Comparison of ENCODE assay signal across 8 cellular contexts in the genomic region with DNA sequence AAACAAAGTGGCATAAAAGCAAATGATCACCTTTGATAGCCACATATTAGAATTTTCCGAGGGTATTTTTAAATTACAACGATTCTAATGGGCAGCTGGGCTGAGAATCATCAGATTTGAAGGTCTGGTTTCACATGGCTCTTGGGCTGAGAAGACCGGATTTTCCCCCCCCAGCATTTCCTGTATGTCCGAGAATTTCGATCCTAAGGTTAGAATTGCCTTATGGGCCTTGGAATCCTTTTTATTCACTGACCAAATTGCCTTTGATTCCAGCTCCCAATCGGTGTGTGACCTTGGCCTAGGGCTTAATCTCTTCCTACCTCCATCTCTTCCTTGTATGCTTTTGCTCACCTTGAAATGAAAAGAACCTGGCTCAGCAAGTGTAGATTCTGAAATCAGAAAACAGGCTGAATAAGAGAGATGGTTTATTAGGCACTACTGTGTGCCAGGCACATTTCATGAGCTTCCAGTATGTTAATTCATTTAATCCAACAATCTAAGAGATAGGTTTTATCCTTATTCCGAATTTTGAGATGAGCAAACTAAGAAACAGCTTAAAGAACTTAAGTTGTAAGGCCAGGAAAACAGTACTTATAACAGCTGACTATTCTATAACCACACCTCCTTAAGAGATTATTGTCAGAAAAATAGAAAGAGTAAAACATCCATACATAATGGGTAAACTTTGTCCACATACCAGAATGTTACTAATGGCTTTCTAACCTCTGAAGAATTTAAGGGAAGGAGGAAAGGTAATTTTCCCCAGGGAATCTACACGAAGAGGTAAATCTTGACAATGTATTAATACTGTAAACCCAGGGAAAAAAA. TPM values are rescaled to one million over a fixed set of nuclear protein-coding genes. Genes with fewer than 3 reads are reported as not detected.
A peak's percentile ranks its signal among the peaks of the same experiment; 100 is the strongest.
DNase-seq lines count a peak whose midpoint lies in the region; ATAC-seq, FAIRE-seq and TF ChIP-seq lines count a peak whose summit lies in the region.

No MANE protein-coding gene starts in this region.

- no peaks in the 10 kb centered on the region for H3K9me3 Mint-ChIP-seq in activated naive CD4-positive, alpha-beta T cell treated with anti-CD3 and anti-CD28 coated beads for 36 hours
- H3K9me3 Mint-ChIP-seq in activated naive CD4-positive, alpha-beta T cell treated with anti-CD3 and anti-CD28 coated beads, Interleukin-2, amount 50 U/mL, for 72 hours, result no peaks in the 10 kb centered on the region

- CTCF ChIA-PET in activated naive CD4-positive, alpha-beta T cell treated with anti-CD3 and anti-CD28 coated beads for 36 hours (lab: Charles Lee), result interaction anchor here (0.6 to 1.2 kb wide), 4 partner anchors 13 to 80 kb away, joined by 3 to 6 read pairs (median 4); no protein-coding TSS in a partner anchor

- no peaks in the 10 kb centered on the region for H3K27me3 ChIP-seq in thymus (ENCODE audit: control insufficient read depth, insufficient read depth)
- H3K27me3 ChIP-seq in Karpas-422 (ENCODE audit: low read length), result no peaks in the 10 kb centered on the region; the same call in 1 of the 2 replicates

- H3K9ac ChIP-seq in kidney (ENCODE audit: low read length in 2 of 2), result peak overlapping the region; percentile 99 to 100
- no peak overlapping the region for H3K9ac ChIP-seq in Karpas-422 (ENCODE audit: low read length)

- H3K27ac ChIP-seq in kidney (ENCODE audit: low read depth in 2 of 2, low read length in 2 of 2) (peak overlapping the region; percentile 89 to 96), thymus (ENCODE audit: low read depth) (peak overlapping the region; percentile 99), Karpas-422 (ENCODE audit: low read length) (no peak overlapping the region)

- no peak for DNase-seq in activated naive CD4-positive, alpha-beta T cell treated with anti-CD3 and anti-CD28 coated beads for 36 hours
- DNase-seq in activated naive CD4-positive, alpha-beta T cell treated with anti-CD3 and anti-CD28 coated beads, Interleukin-2, amount 50 U/mL, for 16 hours, result no peak
- DNase-seq in activated naive CD4-positive, alpha-beta T cell treated with anti-CD3 and anti-CD28 coated beads, Interleukin-2, amount 50 U/mL, for 72 hours (ENCODE audit: low spot score in 2 of 2), result no peak
- DNase-seq in kidney (no peak), Karpas-422 (no peak), NCI-H2107 treated with DMSO at 0.1 percent for 48 hours (lab: John Stamatoyannopoulos, UW; ENCODE audit: unreplicated experiment) (no peak), Ammon's horn (ENCODE audit: low spot score) (no peak)

- no peak overlapping the region for H3K4me2 ChIP-seq in Karpas-422 (ENCODE audit: low read depth, low read length, poor library complexity, severe bottlenecking)

- H3K79me2 ChIP-seq in Karpas-422 (ENCODE audit: low read length), result no peaks in the 10 kb centered on the region

- peak overlapping the region; percentile 96 to 100 for H3K4me3 ChIP-seq in kidney (ENCODE audit: low read length in 2 of 2)
- H3K4me3 ChIP-seq in thymus (ENCODE audit: low read length), result peak overlapping the region; percentile 98
- H3K4me3 ChIP-seq in Karpas-422 (ENCODE audit: low read length), result no peak overlapping the region

- no peak for ATAC-seq in activated naive CD4-positive, alpha-beta T cell treated with anti-CD3 and anti-CD28 coated beads, Interleukin-2, amount 50 U/mL, for 72 hours

- H3K27ac Mint-ChIP-seq in activated naive CD4-positive, alpha-beta T cell treated with anti-CD3 and anti-CD28 coated beads for 36 hours, result peak overlapping the region; percentile 99
- H3K27ac Mint-ChIP-seq in activated naive CD4-positive, alpha-beta T cell treated with anti-CD3 and anti-CD28 coated beads, Interleukin-2, amount 50 U/mL, for 72 hours, result peak overlapping the region; percentile 97 to 100

- H3K4me1 Mint-ChIP-seq in activated naive CD4-positive, alpha-beta T cell treated with anti-CD3 and anti-CD28 coated beads for 36 hours (ENCODE audit: low read depth), result peaks cover 54% of the 10 kb centered on the region

- no peaks in the 10 kb centered on the region for H3K9me2 ChIP-seq in Karpas-422 (replicated peaks; ENCODE audit: insufficient read depth, low read length)

- TF ChIP-seq CTCF in kidney (IDR thresholded peaks at IDR 0.05; ENCODE audit: borderline replicate concordance, extremely low read depth, insufficient read depth), result no peak

- H3K36me3 Mint-ChIP-seq in activated naive CD4-positive, alpha-beta T cell treated with anti-CD3 and anti-CD28 coated beads for 36 hours (ENCODE audit: low read depth), result peaks cover 24% of the 10 kb centered on the region
- peaks cover 34 to 39% of the 10 kb centered on the region in 2 donors for H3K36me3 Mint-ChIP-seq in activated naive CD4-positive, alpha-beta T cell treated with anti-CD3 and anti-CD28 coated beads, Interleukin-2, amount 50 U/mL, for 72 hours

- H3K4me1 ChIP-seq in kidney (ENCODE audit: control insufficient read depth in 1 of 2, insufficient read depth in 1 of 2, low read depth in 1 of 2, low read length in 2 of 2), result peaks cover 5 to 7% of the 10 kb centered on the region in 2 donors
- peaks cover 16% of the 10 kb centered on the region for H3K4me1 ChIP-seq in thymus (ENCODE audit: control insufficient read depth, insufficient read depth, low read length)
- peaks cover 32% of the 10 kb centered on the region for H3K4me1 ChIP-seq in Karpas-422 (ENCODE audit: low read length)

- no peaks in the 10 kb centered on the region for H3K9me3 ChIP-seq in kidney (ENCODE audit: control insufficient read depth in 1 of 2, low read length in 2 of 2)
- H3K9me3 ChIP-seq in thymus (ENCODE audit: control insufficient read depth), result no peaks in the 10 kb centered on the region
- no peaks in the 10 kb centered on the region for H3K9me3 ChIP-seq in Karpas-422 (ENCODE audit: low read length)

- H4K20me1 ChIP-seq in Karpas-422 (ENCODE audit: insufficient read depth, low read depth, low read length), result no peaks in the 10 kb centered on the region

- WGBS in thymus, result 5% methylated on average over 8 of the region's 8 CpGs

- H2AFZ ChIP-seq in Karpas-422 (ENCODE audit: low read length), result no peak overlapping the region

- intact Hi-C loops in activated naive CD4-positive, alpha-beta T cell treated with anti-CD3 and anti-CD28 coated beads for 36 hours (cut with micrococcal nuclease), result loop anchor here (10.0 kb wide), 1 partner anchor 1192 kb away; a partner anchor contains a TSS
- intact Hi-C loops in kidney (cut with DNase I), result no loop called here

- H3K4me3 Mint-ChIP-seq in activated naive CD4-positive, alpha-beta T cell treated with anti-CD3 and anti-CD28 coated beads for 36 hours, result peak overlapping the region; percentile 97

- no peak for FAIRE-seq in kidney (lab: Jason Lieb, UNC)

- peaks cover 6% of the 10 kb centered on the region for H3K27me3 Mint-ChIP-seq in activated naive CD4-positive, alpha-beta T cell treated with anti-CD3 and anti-CD28 coated beads for 36 hours (ENCODE audit: low read depth)

- H3K36me3 ChIP-seq in kidney (ENCODE audit: control insufficient read depth in 1 of 2, insufficient read depth in 2 of 2, low read length in 2 of 2), result peaks cover 0 to 2% of the 10 kb centered on the region in 2 donors
- peaks cover 21% of the 10 kb centered on the region for H3K36me3 ChIP-seq in thymus (ENCODE audit: control insufficient read depth, insufficient read depth)
- no peaks in the 10 kb centered on the region for H3K36me3 ChIP-seq in Karpas-422 (ENCODE audit: insufficient read depth, low read length)

RNA-seq across cellular contexts. Expression of a gene that starts 39.4 kb away (rescaled TPM):
- 1 to 10 TPM in 1 of 2 experiments, under 1 TPM in 1; 0.57 to 1.4 TPM for total RNA-seq in activated naive CD4-positive, alpha-beta T cell treated with anti-CD3 and anti-CD28 coated beads for 36 hours
- 1 to 10 TPM in 1 of 2 donors, under 1 TPM in 1; 0.23 to 2.1 TPM for total RNA-seq in activated naive CD4-positive, alpha-beta T cell treated with anti-CD3 and anti-CD28 coated beads, Interleukin-2, amount 50 U/mL, for 72 hours
- 10.6 TPM for total RNA-seq in kidney
- polyA plus RNA-seq in kidney (ENCODE audit: insufficient read depth, low read depth, low replicate concordance), result 6.3 TPM
- 3.8 TPM for polyA plus RNA-seq in thymus
- 0.04 and 0.19 TPM in 2 replicates for total RNA-seq in Karpas-422 (2014; rRNA removed; shearing (Covaris generic); ENCODE audit: low replicate concordance)
